Comparison of ENCODE assay signal across 8 cellular contexts in genomic region chr2:10709290-10709939, GRCh38. TPM values are rescaled to one million over a fixed set of nuclear protein-coding genes. Genes with fewer than 3 reads are reported as not detected.
A peak's percentile ranks its signal among the peaks of the same experiment; 100 is the strongest.
DNase-seq lines count a peak whose midpoint lies in the region; ATAC-seq and TF ChIP-seq lines count a peak whose summit lies in the region.

No MANE protein-coding gene starts in this region.

- no peak overlapping the region for H3K9ac ChIP-seq in PC-3 (ENCODE audit: low read length)

- peak; percentile 71 for TF ChIP-seq CTCF in C4-2B (conservative IDR thresholded peaks at IDR 0.05)
- peak; percentile 76 for TF ChIP-seq CTCF in PC-3 (conservative IDR thresholded peaks at IDR 0.05; ENCODE audit: low read depth, low read length)

- no peak overlapping the region for H3K4me3 ChIP-seq in PC-3 (ENCODE audit: low read length)

- peak; percentile 71 for DNase-seq in HPDE6-E6E7 (ENCODE audit: extremely low spot score)
- peak; percentile 76 for DNase-seq in PC-3
- no peak for DNase-seq in left ventricle myocardium superior
- no peak for DNase-seq in nucleus accumbens (lab: John Stamatoyannopoulos, UW)
- DNase-seq in T-helper 9 cell, result no peak

- H3K36me3 ChIP-seq in PC-3 (ENCODE audit: low read depth, low read length), result no peaks in the 10 kb centered on the region

- peak overlapping the region; percentile 57 for H2AFZ ChIP-seq in PC-3 (ENCODE audit: low read length)

- intact Hi-C loops in PC-3 (cut with micrococcal nuclease), result loop anchor here (5.0 kb wide), 1 partner anchor 73 kb away; no protein-coding TSS in a partner anchor
- intact Hi-C loops in left ventricle myocardium superior (cut with micrococcal nuclease), result no loop called here

- no peaks in the 10 kb centered on the region for H3K4me1 ChIP-seq in PC-3 (ENCODE audit: insufficient read depth, low read length)

- no peaks in the 10 kb centered on the region for H3K27me3 ChIP-seq in PC-3 (ENCODE audit: low read length)

- POLR2A ChIA-PET in PC-3 (lab: Charles Lee; ENCODE audit: unreplicated experiment), result no interaction called here

- no TSS peak for BruUV-seq in PC-3 (replicated peaks; lab: Mats Ljungman, UMichigan)

- ATAC-seq in PC-3 (peak; percentile 97), left ventricle myocardium superior (peak; percentile 42), GM21526 (IDR thresholded peaks at IDR 0.05; ENCODE audit: low FRiP score, unreplicated experiment) (no peak), HG03378 (IDR thresholded peaks at IDR 0.05; ENCODE audit: unreplicated experiment) (no peak)

- H3K27ac ChIP-seq in C4-2B (no peak overlapping the region), PC-3 (ENCODE audit: low read length) (no peak overlapping the region)

- no peaks in the 10 kb centered on the region for H3K9me3 ChIP-seq in PC-3 (ENCODE audit: low read length)

- CTCF ChIA-PET in PC-3 (lab: Charles Lee), result interaction anchor here (0.6 kb wide), 1 partner anchor 14 kb away, joined by 6 read pairs; no protein-coding TSS in a partner anchor

- H3K4me2 ChIP-seq in PC-3 (ENCODE audit: low read length), result peak overlapping the region; percentile 38

- H3K79me2 ChIP-seq in PC-3 (ENCODE audit: low read length), result no peaks in the 10 kb centered on the region

- H3K9me2 ChIP-seq in PC-3 (replicated peaks; ENCODE audit: low read length), result no peaks in the 10 kb centered on the region

- H4K20me1 ChIP-seq in PC-3 (ENCODE audit: low read length), result no peaks in the 10 kb centered on the region

- no peaks in the 10 kb centered on the region for H3F3A ChIP-seq in PC-3 (ENCODE audit: low read length, unreplicated experiment)

RNA-seq across cellular contexts. Expression of gene ATP6V1C2, which starts 12.0 kb away (rescaled TPM):
- total RNA-seq in PC-3 (2014; rRNA removed) (0.40 TPM in 1 of 2 replicates, not detected in the other), left ventricle myocardium superior (2.7 TPM)

RNA-seq across cellular contexts. Expression of gene NOL10, which starts 19.6 kb away (rescaled TPM):
- total RNA-seq in PC-3 (2014; rRNA removed), result 32.9 and 51.1 TPM in 2 replicates
- total RNA-seq in left ventricle myocardium superior, result 19.1 TPM

Comparison
In these comparisons a context has a peak if more than half of its experiments do, and no peak if none do; other contexts are left out.
1. DNase-seq: peak in HPDE6-E6E7 (single experiment) and PC-3 (single experiment); none in left ventricle myocardium superior (single experiment), nucleus accumbens (0 of 56) and T-helper 9 cell (single experiment).
2. ATAC-seq: peak in PC-3 (single experiment) and left ventricle myocardium superior (single experiment); none in GM21526 (single experiment) and HG03378 (single experiment).